In genomic region chr4:40204507-40205258, GRCh38 we compare ENCODE assay signal across 13 cellular contexts. TPM values are rescaled to one million over a fixed set of nuclear protein-coding genes. Genes with fewer than 3 reads are reported as not detected.
DNase-seq lines count a peak whose midpoint lies in the region; ATAC-seq and TF ChIP-seq lines count a peak whose summit lies in the region.
"Had no signal": no experiment of that assay in that cellular context is flagged by ENCODE, and none has a peak within 500 bp of the region (broad histone marks: within the 10 kb centered on the region; RNA-seq: fewer than 3 reads in every experiment).

No MANE protein-coding gene starts in this region.

- peak overlapping the region; percentile 96 for H3K9ac ChIP-seq in Loucy (ENCODE audit: low read depth, low read length, poor library complexity, severe bottlenecking)

- H3K4me2 ChIP-seq in Loucy (ENCODE audit: low read depth, low read length, poor library complexity, severe bottlenecking): peak overlapping the region; percentile 96

- peak overlapping the region; percentile 97 for H3K4me3 Mint-ChIP-seq in CD8-positive, alpha-beta T cell
- peak overlapping the region; percentile 99 for H3K4me3 Mint-ChIP-seq in activated T-helper 17 cell treated with anti-CD3 and anti-CD28 coated beads, Interleukin-2, amount 50 U/mL, for 72 hours
- peak overlapping the region; percentile 75 for H3K4me3 Mint-ChIP-seq in natural killer cell
- H3K4me3 Mint-ChIP-seq: neural crest cell had no signal

- peak overlapping the region; percentile 92 for H3K27ac Mint-ChIP-seq in CD8-positive, alpha-beta T cell
- peak overlapping the region; percentile 100 for H3K27ac Mint-ChIP-seq in activated T-helper 17 cell treated with anti-CD3 and anti-CD28 coated beads, Interleukin-2, amount 50 U/mL, for 72 hours
- H3K27ac Mint-ChIP-seq in natural killer cell: peak overlapping the region; percentile 71 to 84

- in situ Hi-C loops in G401 (cut with HindIII; ENCODE audit: low sequenced_read_pairs): no loop called here

- H3K27me3 ChIP-seq in CD8-positive, alpha-beta T cell (ENCODE audit: insufficient read depth, low read length): no peaks in the 10 kb centered on the region
- H3K27me3 ChIP-seq in Loucy (ENCODE audit: insufficient read depth, low read length, poor library complexity, severe bottlenecking): no peaks in the 10 kb centered on the region
- no peaks in the 10 kb centered on the region for H3K27me3 ChIP-seq in left lung

- POLR2A ChIA-PET in CD8-positive, alpha-beta T cell (lab: Charles Lee): interaction anchor here (0.8 to 14.7 kb wide), 15 partner anchors 9 to 236 kb away, joined by 3 to 210 read pairs (median 8); partner anchors contain the start of gene RHOH

- H3K79me2 ChIP-seq in Loucy (ENCODE audit: insufficient read depth, low read length): peaks cover 100% of the 10 kb centered on the region

- intact Hi-C loops in CD8-positive, alpha-beta T cell (cut with DNase I, micrococcal nuclease): loop anchor here (1.0 to 5.0 kb wide), 5 partner anchors 8 to 227 kb away; partner anchors contain the start of gene PDS5A (in 1 of the 2)
- intact Hi-C loops in natural killer cell (cut with micrococcal nuclease): loop anchor here (5.0 kb wide), 2 partner anchors 52 to 1537 kb away; no protein-coding TSS in a partner anchor
- intact Hi-C loops in left lung (cut with DNase I): no loop called here

- ATAC-seq in CD8-positive, alpha-beta T cell: no peak
- ATAC-seq in activated T-helper 17 cell treated with anti-CD3 and anti-CD28 coated beads, Interleukin-2, amount 50 U/mL, for 72 hours (replicated peaks): no peak
- ATAC-seq in natural killer cell: no peak
- no peak for ATAC-seq in left lung

- no peaks in the 10 kb centered on the region for H3K9me2 ChIP-seq in Loucy (replicated peaks; ENCODE audit: low read depth, low read length)

- no peak for TF ChIP-seq CTCF in CD8-positive, alpha-beta T cell (IDR thresholded peaks at IDR 0.05)
- TF ChIP-seq CTCF in Loucy (conservative IDR thresholded peaks at IDR 0.05; ENCODE audit: low read length) (no peak), natural killer cell (IDR thresholded peaks at IDR 0.05) (no peak), left lung (IDR thresholded peaks at IDR 0.05) (no peak)

- H3K27me3 Mint-ChIP-seq in CD8-positive, alpha-beta T cell (ENCODE audit: low read depth): no peaks in the 10 kb centered on the region
- no peaks in the 10 kb centered on the region for H3K27me3 Mint-ChIP-seq in activated T-helper 17 cell treated with anti-CD3 and anti-CD28 coated beads, Interleukin-2, amount 50 U/mL, for 72 hours
- H3K27me3 Mint-ChIP-seq in natural killer cell (ENCODE audit: low read depth in 2 of 2): no peaks in the 10 kb centered on the region

- no peaks in the 10 kb centered on the region for H3K9me3 ChIP-seq in CD8-positive, alpha-beta T cell (ENCODE audit: low read length)
- H3K9me3 ChIP-seq in Loucy (ENCODE audit: insufficient read depth, low read depth, low read length) (no peaks in the 10 kb centered on the region), left lung (no peaks in the 10 kb centered on the region)

- H3K4me3 ChIP-seq in CD8-positive, alpha-beta T cell (ENCODE audit: low read depth, low read length): peak overlapping the region; percentile 30
- H3K4me3 ChIP-seq in Loucy (ENCODE audit: low read length, poor library complexity, severe bottlenecking) (peak overlapping the region; percentile 96), left lung (no peak overlapping the region)
- H3K4me3 ChIP-seq: coronary artery had no signal

- H3K9me3 Mint-ChIP-seq in CD8-positive, alpha-beta T cell: no peaks in the 10 kb centered on the region
- H3K9me3 Mint-ChIP-seq in activated T-helper 17 cell treated with anti-CD3 and anti-CD28 coated beads, Interleukin-2, amount 50 U/mL, for 72 hours: no peaks in the 10 kb centered on the region
- no peaks in the 10 kb centered on the region for H3K9me3 Mint-ChIP-seq in natural killer cell
- H3K9me3 Mint-ChIP-seq: neural crest cell had no signal

- H4K20me1 ChIP-seq in Loucy (ENCODE audit: insufficient read depth, low read length, poor library complexity, severe bottlenecking): peaks cover 87% of the 10 kb centered on the region

- peaks cover 80% of the 10 kb centered on the region for H3K36me3 Mint-ChIP-seq in CD8-positive, alpha-beta T cell
- peaks cover 97% of the 10 kb centered on the region for H3K36me3 Mint-ChIP-seq in activated T-helper 17 cell treated with anti-CD3 and anti-CD28 coated beads, Interleukin-2, amount 50 U/mL, for 72 hours (ENCODE audit: low read depth)
- no peaks in the 10 kb centered on the region for H3K36me3 Mint-ChIP-seq in natural killer cell

- H2AFZ ChIP-seq in Loucy (ENCODE audit: low read length): no peak overlapping the region

- peaks cover 64% of the 10 kb centered on the region for H3K4me1 Mint-ChIP-seq in CD8-positive, alpha-beta T cell (ENCODE audit: low read depth)
- peaks cover 45% of the 10 kb centered on the region for H3K4me1 Mint-ChIP-seq in activated T-helper 17 cell treated with anti-CD3 and anti-CD28 coated beads, Interleukin-2, amount 50 U/mL, for 72 hours
- H3K4me1 Mint-ChIP-seq in natural killer cell: peaks cover 84 to 88% of the 10 kb centered on the region in 2 donors
- H3K4me1 Mint-ChIP-seq: neural crest cell had no signal

- H3K27ac ChIP-seq in CD8-positive, alpha-beta T cell (ENCODE audit: low read depth, low read length): peak overlapping the region; percentile 22
- peak overlapping the region in 1 of 2 donors; percentile 89 for H3K27ac ChIP-seq in left lung
- H3K27ac ChIP-seq: coronary artery had no signal

- H3K36me3 ChIP-seq in CD8-positive, alpha-beta T cell (ENCODE audit: insufficient read depth, low read length): peaks cover 1% of the 10 kb centered on the region
- H3K36me3 ChIP-seq in Loucy (ENCODE audit: insufficient read depth, low read length) (peaks cover 55% of the 10 kb centered on the region), left lung (no peaks in the 10 kb centered on the region)

- peaks cover 28% of the 10 kb centered on the region for H3F3A ChIP-seq in Loucy (ENCODE audit: low read depth)

- CTCF ChIA-PET in CD8-positive, alpha-beta T cell (lab: Charles Lee): interaction anchor here (0.8 to 13.6 kb wide), 12 partner anchors 9 to 121 kb away, joined by 3 to 114 read pairs (median 4); partner anchors contain the start of gene RHOH

- H3K4me1 ChIP-seq in CD8-positive, alpha-beta T cell (ENCODE audit: insufficient read depth, low read length): peaks cover 38% of the 10 kb centered on the region
- H3K4me1 ChIP-seq in Loucy (ENCODE audit: insufficient read depth, low read length, poor library complexity, severe bottlenecking): peaks cover 52% of the 10 kb centered on the region
- H3K4me1 ChIP-seq in left lung: peaks cover 0 to 69% of the 10 kb centered on the region in 2 donors

- no peak for DNase-seq in CD8-positive, alpha-beta T cell
- no peak for DNase-seq in natural killer cell
- no peak for DNase-seq in left lung
- DNase-seq in stimulated activated CD4-positive, alpha-beta T cell treated with anti-CD3 and anti-CD28 coated beads, Interleukin-2, amount 100 ng/mL, for 24 hours: no peak
- no peak for DNase-seq in G401 (ENCODE audit: low spot score)
- DNase-seq in SK-N-DZ (ENCODE audit: low spot score): no peak
- DNase-seq: GOT3, NCI-H1436 treated with DMSO at 0.1 percent for 48 hours, T-helper 9 cell had no signal

RNA-seq across cellular contexts. Expression of gene RHOH, which starts 7.9 kb away (rescaled TPM):
- 100 to 1,000 TPM; 533 to 539 TPM for total RNA-seq in CD8-positive, alpha-beta T cell
- 100 to 1,000 TPM; 107 to 117 TPM for total RNA-seq in activated T-helper 17 cell treated with anti-CD3 and anti-CD28 coated beads, Interleukin-2, amount 50 U/mL, for 72 hours
- total RNA-seq in natural killer cell (100 to 1,000 TPM; 195 to 233 (median 195) TPM), left lung (10 to 100 TPM in 1 of 2 donors, 1 to 10 TPM in 1; 1.9 to 10.1 TPM)
- total RNA-seq in G401 (2014; rRNA removed; shearing (Covaris generic)): 36.6 and 48.6 TPM in 2 replicates
- not detected in 2 replicates for polyA plus RNA-seq in SK-N-DZ (2014; cell fraction: cytosol; rRNA removed)
- not detected in 2 replicates for polyA plus RNA-seq in SK-N-DZ (2014; cell fraction: nucleus; rRNA removed)

Comparison
In these comparisons a context has a peak if more than half of its experiments do, and no peak if none do; other contexts are left out.
1. H3K4me3 ChIP-seq: peak in CD8-positive, alpha-beta T cell (single experiment) and Loucy (single experiment); none in left lung (0 of 2).
2. intact Hi-C loops: an anchor here in CD8-positive, alpha-beta T cell (1.0 to 5.0 kb wide) and natural killer cell (5.0 kb wide); none called in left lung.
3. Peak in every context shown above with its lines, with median percentiles within 50 percentile points of each other: H3K27ac Mint-ChIP-seq and H3K4me3 Mint-ChIP-seq.